2 cellular contexts compared by ENCODE assay signal in the genomic region with DNA sequence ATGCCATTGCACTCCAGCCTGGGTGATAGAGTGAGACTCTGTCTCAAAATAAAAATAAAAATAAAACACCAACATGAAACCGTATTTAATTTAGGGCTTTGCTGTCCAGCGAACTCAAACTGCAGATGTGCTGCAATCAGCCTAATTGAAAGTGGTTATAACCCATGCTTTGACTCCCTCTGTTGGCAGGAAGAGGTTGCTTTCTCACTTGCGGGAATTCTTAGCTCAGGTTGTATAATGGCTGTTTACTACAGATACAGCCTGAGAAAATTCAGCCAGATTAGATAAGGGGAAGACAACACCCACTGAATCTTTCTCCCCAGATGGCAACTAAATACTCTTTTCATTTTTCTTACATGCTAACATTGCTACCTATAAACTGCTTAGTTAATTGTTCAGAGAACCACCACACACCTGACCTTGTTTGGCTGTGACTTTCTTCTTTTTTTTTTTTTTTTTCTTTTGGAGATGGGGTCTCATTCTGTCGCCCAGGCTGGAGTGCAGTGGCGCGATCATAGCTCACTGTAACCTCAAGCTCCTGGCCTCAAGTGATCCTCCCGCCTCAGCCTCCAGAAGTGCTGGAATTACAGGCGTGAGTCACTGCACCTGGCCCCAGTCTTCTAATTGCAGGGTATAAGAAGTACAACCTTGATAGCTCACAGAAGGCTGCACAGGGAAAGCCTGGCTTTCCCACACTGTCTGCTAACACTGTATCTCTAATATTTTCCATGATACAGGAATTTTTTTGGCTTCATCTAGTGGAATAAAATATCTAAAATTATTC.
TF ChIP-seq lines count a peak whose summit lies in the region.

No MANE protein-coding gene starts in this region.

TF ChIP-seq in WTC11, 78 proteins besides CTCF, POLR2A, EP300 and RAD21 (continued from another document):
- TF ChIP-seq, protein P1, sequence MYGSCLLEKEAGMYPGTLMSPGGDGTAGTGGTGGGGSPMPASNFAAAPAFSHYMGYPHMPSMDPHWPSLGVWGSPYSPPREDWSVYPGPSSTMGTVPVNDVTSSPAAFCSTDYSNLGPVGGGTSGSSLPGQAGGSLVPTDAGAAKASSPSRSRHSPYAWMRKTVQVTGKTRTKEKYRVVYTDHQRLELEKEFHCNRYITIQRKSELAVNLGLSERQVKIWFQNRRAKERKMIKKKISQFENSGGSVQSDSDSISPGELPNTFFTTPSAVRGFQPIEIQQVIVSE (CRISPR knock-in tag; IDR thresholded peaks at IDR 0.05; ENCODE audit: borderline replicate concordance) = no peak
- no peak for TF ChIP-seq JAZF1 (CRISPR knock-in tag; IDR thresholded peaks at IDR 0.05)
- TF ChIP-seq, protein P2, sequence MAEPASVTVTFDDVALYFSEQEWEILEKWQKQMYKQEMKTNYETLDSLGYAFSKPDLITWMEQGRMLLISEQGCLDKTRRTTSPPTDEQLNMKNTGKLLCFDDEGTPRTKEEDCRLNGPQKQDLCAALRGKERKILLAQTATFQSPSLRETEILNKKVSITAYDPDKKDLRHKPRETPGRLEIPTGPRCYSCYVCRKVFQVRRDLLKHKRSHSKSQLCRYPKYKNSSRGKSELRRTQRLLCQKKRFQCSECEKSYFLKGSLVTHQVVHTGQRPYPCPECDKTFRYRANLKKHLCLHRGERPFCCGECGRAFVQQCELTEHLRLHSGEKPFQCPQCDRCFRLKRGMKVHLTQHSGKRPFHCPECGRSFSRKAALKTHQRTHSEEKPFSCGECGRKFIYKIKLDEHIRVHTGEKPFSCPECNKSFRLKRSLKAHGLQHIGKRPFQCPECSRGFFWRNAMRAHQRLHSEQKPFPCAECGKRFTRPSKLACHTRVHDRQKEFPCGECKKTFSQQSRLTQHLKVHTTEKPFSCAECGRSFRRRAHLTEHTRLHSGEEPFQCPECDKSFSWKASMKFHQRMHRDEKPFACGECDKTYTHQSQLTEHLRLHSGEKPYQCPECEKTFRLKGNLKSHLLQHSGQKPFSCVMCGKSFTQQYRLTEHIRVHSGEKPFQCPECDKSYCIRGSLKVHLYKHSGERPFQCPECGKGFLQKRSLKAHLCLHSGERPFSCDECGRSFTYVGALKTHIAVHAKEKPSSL (CRISPR knock-in tag; conservative IDR thresholded peaks at IDR 0.05) = no peak
- TF ChIP-seq, protein P3, sequence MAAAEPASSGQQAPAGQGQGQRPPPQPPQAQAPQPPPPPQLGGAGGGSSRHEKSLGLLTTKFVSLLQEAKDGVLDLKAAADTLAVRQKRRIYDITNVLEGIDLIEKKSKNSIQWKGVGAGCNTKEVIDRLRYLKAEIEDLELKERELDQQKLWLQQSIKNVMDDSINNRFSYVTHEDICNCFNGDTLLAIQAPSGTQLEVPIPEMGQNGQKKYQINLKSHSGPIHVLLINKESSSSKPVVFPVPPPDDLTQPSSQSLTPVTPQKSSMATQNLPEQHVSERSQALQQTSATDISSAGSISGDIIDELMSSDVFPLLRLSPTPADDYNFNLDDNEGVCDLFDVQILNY (CRISPR knock-in tag; IDR thresholded peaks at IDR 0.05) = no peak
- TF ChIP-seq RELA (CRISPR knock-in tag; IDR thresholded peaks at IDR 0.05; ENCODE audit: borderline replicate concordance) = no peak
- no peak for TF ChIP-seq OVOL2 (CRISPR knock-in tag; IDR thresholded peaks at IDR 0.05; ENCODE audit: borderline replicate concordance)
- TF ChIP-seq ZNF121 (CRISPR knock-in tag; IDR thresholded peaks at IDR 0.05) = no peak
- no peak for TF ChIP-seq TEAD1 (CRISPR knock-in tag; IDR thresholded peaks at IDR 0.05)
- no peak for TF ChIP-seq KAT7 (CRISPR knock-in tag; IDR thresholded peaks at IDR 0.05; ENCODE audit: borderline replicate concordance)
- TF ChIP-seq GRHL2 (CRISPR knock-in tag; IDR thresholded peaks at IDR 0.05; ENCODE audit: insufficient replicate concordance, severe bottlenecking) = no peak
- TF ChIP-seq, protein P4, sequence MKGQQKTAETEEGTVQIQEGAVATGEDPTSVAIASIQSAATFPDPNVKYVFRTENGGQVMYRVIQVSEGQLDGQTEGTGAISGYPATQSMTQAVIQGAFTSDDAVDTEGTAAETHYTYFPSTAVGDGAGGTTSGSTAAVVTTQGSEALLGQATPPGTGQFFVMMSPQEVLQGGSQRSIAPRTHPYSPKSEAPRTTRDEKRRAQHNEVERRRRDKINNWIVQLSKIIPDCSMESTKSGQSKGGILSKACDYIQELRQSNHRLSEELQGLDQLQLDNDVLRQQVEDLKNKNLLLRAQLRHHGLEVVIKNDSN (CRISPR knock-in tag; IDR thresholded peaks at IDR 0.05) = no peak
- TF ChIP-seq, protein P5, sequence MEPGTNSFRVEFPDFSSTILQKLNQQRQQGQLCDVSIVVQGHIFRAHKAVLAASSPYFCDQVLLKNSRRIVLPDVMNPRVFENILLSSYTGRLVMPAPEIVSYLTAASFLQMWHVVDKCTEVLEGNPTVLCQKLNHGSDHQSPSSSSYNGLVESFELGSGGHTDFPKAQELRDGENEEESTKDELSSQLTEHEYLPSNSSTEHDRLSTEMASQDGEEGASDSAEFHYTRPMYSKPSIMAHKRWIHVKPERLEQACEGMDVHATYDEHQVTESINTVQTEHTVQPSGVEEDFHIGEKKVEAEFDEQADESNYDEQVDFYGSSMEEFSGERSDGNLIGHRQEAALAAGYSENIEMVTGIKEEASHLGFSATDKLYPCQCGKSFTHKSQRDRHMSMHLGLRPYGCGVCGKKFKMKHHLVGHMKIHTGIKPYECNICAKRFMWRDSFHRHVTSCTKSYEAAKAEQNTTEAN (CRISPR knock-in tag; IDR thresholded peaks at IDR 0.05) = no peak
- TF ChIP-seq HMGA2 (CRISPR knock-in tag; IDR thresholded peaks at IDR 0.05) = no peak

TF ChIP-seq in endothelial cell of umbilical vein, 7 proteins besides CTCF, POLR2A, EP300 and RAD21 (continued from another document):
- TF ChIP-seq POLR2AphosphoS5 (IDR thresholded peaks at IDR 0.05; ENCODE audit: insufficient read depth, low read depth, low read length) (no peak), MYC (IDR thresholded peaks at IDR 0.05; ENCODE audit: low read depth, low read length) (no peak), GATA2 (IDR thresholded peaks at IDR 0.05; ENCODE audit: insufficient read depth, insufficient read length, low read depth, low read length) (no peak), FOS (IDR thresholded peaks at IDR 0.05; ENCODE audit: borderline replicate concordance, insufficient read depth, low read length) (no peak)
